Comparison of ENCODE assay signal across 1 cellular context in the genomic region with DNA sequence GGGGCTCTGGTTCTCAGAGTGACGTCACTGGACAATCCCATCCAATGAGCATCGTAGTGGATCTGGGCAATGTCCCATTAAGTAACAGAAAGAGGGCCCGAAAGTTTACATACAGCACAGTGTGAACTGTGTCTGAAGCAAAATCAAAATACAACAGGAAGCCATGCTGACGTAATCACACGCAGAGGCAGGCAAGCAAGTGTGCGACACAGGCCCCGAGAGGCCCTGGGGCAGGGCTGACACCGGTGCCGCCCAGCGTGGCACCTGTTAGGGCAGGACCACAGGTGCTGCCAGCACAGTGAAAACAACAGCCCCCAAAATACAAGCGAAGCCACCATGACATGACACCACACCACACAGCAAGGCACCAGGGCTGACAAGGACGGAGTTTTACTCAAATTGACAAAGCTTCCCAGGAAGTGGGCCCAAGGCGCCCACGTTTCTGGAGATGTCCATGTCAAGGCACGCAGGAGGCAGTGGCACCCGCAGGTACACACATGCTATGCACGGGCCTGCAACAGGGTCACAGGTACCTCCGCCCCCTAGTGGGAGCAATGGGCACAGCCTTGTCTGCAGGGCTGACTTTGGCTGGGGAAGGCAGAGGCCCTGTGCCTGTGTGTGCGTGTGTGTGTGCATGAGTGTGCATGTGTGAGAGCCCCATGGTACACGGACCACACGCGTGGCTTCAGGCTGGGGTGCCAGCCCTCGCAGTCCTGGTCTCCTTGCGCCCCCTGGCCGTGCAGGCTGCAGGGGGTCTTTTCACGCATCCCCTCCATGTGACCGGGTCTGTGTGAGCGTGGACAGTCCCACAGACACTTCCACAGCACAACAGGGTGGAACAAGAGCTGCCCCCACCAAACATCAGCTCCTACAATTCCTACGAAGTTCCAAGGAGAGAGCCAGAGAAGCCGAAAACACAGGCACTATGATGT.
TF ChIP-seq lines count a peak whose summit lies in the region.

No MANE protein-coding gene starts in this region.

TF ChIP-seq in K562, 482 proteins besides CTCF, POLR2A, EP300 and RAD21 (continued from another document):
- TF ChIP-seq CTCFL (IDR thresholded peaks at IDR 0.05; ENCODE audit: borderline replicate concordance, insufficient read depth, low read depth, low read length, poor library complexity, severe bottlenecking) (peak; percentile 92), PCBP1 (IDR thresholded peaks at IDR 0.05; ENCODE audit: low read depth, low read length, poor library complexity, severe bottlenecking) (no peak), RBM14 (IDR thresholded peaks at IDR 0.05; ENCODE audit: borderline replicate concordance, insufficient read depth, low read depth, low read length) (no peak), THAP7 (CRISPR knock-in tag; IDR thresholded peaks at IDR 0.05) (no peak), TBL1XR1 (IDR thresholded peaks at IDR 0.05; ENCODE audit: low read length in 2 of 2) (no peak), REST (CRISPR knock-in tag; IDR thresholded peaks at IDR 0.05; ENCODE audit: low read depth) (peak; percentile 52; the same call in 1 of the 2 replicates), FOXK2 (conservative IDR thresholded peaks at IDR 0.05 in 1 of 2, IDR thresholded peaks at IDR 0.05 in 1 of 2; ENCODE audit: low read depth in 2 of 2) (no peak), POU5F1 (IDR thresholded peaks at IDR 0.05; ENCODE audit: borderline replicate concordance, low read depth, low read length, partially characterized antibody) (no peak), KDM4B (IDR thresholded peaks at IDR 0.05; ENCODE audit: borderline replicate concordance in 2 of 2, low read depth in 1 of 2) (no peak), KDM2B (CRISPR knock-in tag; IDR thresholded peaks at IDR 0.05) (no peak), ZNF780A (CRISPR knock-in tag; IDR thresholded peaks at IDR 0.05) (no peak), USF2 (CRISPR knock-in tag; IDR thresholded peaks at IDR 0.05) (no peak), XRCC5 (IDR thresholded peaks at IDR 0.05; ENCODE audit: low read depth, low read length) (no peak), ELK3 (CRISPR knock-in tag; IDR thresholded peaks at IDR 0.05) (no peak), PHF21A (IDR thresholded peaks at IDR 0.05; ENCODE audit: borderline replicate concordance, low read depth) (no peak), DNMT1 (IDR thresholded peaks at IDR 0.05) (no peak), ASH1L (IDR thresholded peaks at IDR 0.05; ENCODE audit: borderline replicate concordance, low read depth, partially characterized antibody) (no peak), PTBP1 (IDR thresholded peaks at IDR 0.05; ENCODE audit: low read depth, low read length) (no peak), PYGO2 (tag; IDR thresholded peaks at IDR 0.05) (no peak), SIX5 (IDR thresholded peaks at IDR 0.05; ENCODE audit: borderline replicate concordance in 1 of 2, insufficient read depth in 1 of 2, low read depth in 1 of 2, low read length in 2 of 2) (no peak), TAF15 (IDR thresholded peaks at IDR 0.05; ENCODE audit: low read depth, low read length) (no peak), SMAD2 (IDR thresholded peaks at IDR 0.05; ENCODE audit: low read depth, low read length) (no peak), ZNF146 (CRISPR knock-in tag; IDR thresholded peaks at IDR 0.05; ENCODE audit: unreplicated experiment) (no peak), TGIF2 (CRISPR knock-in tag; IDR thresholded peaks at IDR 0.05) (no peak), RBBP5 (IDR thresholded peaks at IDR 0.05; ENCODE audit: borderline replicate concordance, insufficient read depth, low read length, poor library complexity, severe bottlenecking) (no peak), ZBTB9 (CRISPR knock-in tag; IDR thresholded peaks at IDR 0.05) (0 out of 2 replicates have a peak, but pooled peaks have one; percentile 62), CREM (IDR thresholded peaks at IDR 0.05; ENCODE audit: low read depth) (peak; percentile 72), PTRF (tag; IDR thresholded peaks at IDR 0.05) (no peak), ZC3H11A (IDR thresholded peaks at IDR 0.05; ENCODE audit: low read depth, low read length) (no peak), MCM3 (IDR thresholded peaks at IDR 0.05) (no peak), RBM15 (IDR thresholded peaks at IDR 0.05; ENCODE audit: insufficient read depth, low read length) (no peak), PTTG1 (tag; IDR thresholded peaks at IDR 0.05; ENCODE audit: low read depth) (no peak), TEAD2 (tag; IDR thresholded peaks at IDR 0.05) (0 out of 2 replicates have a peak, but pooled peaks have one; percentile 5), BCL6 (CRISPR knock-in tag; IDR thresholded peaks at IDR 0.05) (no peak)
- TF ChIP-seq, protein P1, sequence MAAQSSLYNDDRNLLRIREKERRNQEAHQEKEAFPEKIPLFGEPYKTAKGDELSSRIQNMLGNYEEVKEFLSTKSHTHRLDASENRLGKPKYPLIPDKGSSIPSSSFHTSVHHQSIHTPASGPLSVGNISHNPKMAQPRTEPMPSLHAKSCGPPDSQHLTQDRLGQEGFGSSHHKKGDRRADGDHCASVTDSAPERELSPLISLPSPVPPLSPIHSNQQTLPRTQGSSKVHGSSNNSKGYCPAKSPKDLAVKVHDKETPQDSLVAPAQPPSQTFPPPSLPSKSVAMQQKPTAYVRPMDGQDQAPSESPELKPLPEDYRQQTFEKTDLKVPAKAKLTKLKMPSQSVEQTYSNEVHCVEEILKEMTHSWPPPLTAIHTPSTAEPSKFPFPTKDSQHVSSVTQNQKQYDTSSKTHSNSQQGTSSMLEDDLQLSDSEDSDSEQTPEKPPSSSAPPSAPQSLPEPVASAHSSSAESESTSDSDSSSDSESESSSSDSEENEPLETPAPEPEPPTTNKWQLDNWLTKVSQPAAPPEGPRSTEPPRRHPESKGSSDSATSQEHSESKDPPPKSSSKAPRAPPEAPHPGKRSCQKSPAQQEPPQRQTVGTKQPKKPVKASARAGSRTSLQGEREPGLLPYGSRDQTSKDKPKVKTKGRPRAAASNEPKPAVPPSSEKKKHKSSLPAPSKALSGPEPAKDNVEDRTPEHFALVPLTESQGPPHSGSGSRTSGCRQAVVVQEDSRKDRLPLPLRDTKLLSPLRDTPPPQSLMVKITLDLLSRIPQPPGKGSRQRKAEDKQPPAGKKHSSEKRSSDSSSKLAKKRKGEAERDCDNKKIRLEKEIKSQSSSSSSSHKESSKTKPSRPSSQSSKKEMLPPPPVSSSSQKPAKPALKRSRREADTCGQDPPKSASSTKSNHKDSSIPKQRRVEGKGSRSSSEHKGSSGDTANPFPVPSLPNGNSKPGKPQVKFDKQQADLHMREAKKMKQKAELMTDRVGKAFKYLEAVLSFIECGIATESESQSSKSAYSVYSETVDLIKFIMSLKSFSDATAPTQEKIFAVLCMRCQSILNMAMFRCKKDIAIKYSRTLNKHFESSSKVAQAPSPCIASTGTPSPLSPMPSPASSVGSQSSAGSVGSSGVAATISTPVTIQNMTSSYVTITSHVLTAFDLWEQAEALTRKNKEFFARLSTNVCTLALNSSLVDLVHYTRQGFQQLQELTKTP (IDR thresholded peaks at IDR 0.05; ENCODE audit: low read depth in 1 of 2, partially characterized antibody in 2 of 2), result no peak
- TF ChIP-seq, protein P2, sequence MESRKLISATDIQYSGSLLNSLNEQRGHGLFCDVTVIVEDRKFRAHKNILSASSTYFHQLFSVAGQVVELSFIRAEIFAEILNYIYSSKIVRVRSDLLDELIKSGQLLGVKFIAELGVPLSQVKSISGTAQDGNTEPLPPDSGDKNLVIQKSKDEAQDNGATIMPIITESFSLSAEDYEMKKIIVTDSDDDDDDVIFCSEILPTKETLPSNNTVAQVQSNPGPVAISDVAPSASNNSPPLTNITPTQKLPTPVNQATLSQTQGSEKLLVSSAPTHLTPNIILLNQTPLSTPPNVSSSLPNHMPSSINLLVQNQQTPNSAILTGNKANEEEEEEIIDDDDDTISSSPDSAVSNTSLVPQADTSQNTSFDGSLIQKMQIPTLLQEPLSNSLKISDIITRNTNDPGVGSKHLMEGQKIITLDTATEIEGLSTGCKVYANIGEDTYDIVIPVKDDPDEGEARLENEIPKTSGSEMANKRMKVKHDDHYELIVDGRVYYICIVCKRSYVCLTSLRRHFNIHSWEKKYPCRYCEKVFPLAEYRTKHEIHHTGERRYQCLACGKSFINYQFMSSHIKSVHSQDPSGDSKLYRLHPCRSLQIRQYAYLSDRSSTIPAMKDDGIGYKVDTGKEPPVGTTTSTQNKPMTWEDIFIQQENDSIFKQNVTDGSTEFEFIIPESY (CRISPR knock-in tag; IDR thresholded peaks at IDR 0.05), result no peak
- TF ChIP-seq, protein P3, sequence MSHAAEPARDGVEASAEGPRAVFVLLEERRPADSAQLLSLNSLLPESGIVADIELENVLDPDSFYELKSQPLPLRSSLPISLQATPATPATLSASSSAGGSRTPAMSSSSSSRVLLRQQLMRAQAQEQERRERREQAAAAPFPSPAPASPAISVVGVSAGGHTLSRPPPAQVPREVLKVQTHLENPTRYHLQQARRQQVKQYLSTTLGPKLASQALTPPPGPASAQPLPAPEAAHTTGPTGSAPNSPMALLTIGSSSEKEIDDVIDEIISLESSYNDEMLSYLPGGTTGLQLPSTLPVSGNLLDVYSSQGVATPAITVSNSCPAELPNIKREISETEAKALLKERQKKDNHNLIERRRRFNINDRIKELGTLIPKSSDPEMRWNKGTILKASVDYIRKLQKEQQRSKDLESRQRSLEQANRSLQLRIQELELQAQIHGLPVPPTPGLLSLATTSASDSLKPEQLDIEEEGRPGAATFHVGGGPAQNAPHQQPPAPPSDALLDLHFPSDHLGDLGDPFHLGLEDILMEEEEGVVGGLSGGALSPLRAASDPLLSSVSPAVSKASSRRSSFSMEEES (CRISPR knock-in tag; IDR thresholded peaks at IDR 0.05), result no peak
TF ChIP-seq in K562: peak in this region for 48.
